ENCODE assay signal across 32 cellular contexts in genomic region chr2:175932675-175933074, GRCh38.
"Had no signal": no experiment of that assay in that cellular context is flagged by ENCODE, and none has a peak within 500 bp of the region (broad histone marks: within the 10 kb centered on the region; RNA-seq: fewer than 3 reads in every experiment).

No MANE protein-coding gene starts in this region.

- FAIRE-seq: bronchial epithelial cell, TTC549 had no signal

- ATAC-seq: activated CD8-positive, alpha-beta T cell treated with anti-CD3 and anti-CD28 coated beads for 36 hours; activated naive CD4-positive, alpha-beta T cell treated with anti-CD3 and anti-CD28 coated beads, Interleukin-2, amount 50 U/mL, for 72 hours; activated T-cell treated with anti-CD3 and anti-CD28 coated beads, Interleukin-2, amount 50 U/mL, for 4 hours; activated T-cell treated with anti-CD3 and anti-CD28 coated beads, Interleukin-2, amount 50 U/mL, for 72 hours; activated T-helper 17 cell treated with anti-CD3 and anti-CD28 coated beads, Interleukin-2, amount 50 U/mL, for 72 hours; T-helper 17 cell had no signal

- H3K27me3 ChIP-seq: ascending aorta, cardiac muscle cell had no signal

- H3K4me1 ChIP-seq: ascending aorta had no signal

- H3K4me3 ChIP-seq: ascending aorta, cardiac muscle cell had no signal

- H3K9me3 ChIP-seq: ascending aorta had no signal

- H3K27ac ChIP-seq: ascending aorta, cardiac muscle cell, VCaP had no signal

- DNase-seq: activated B cell treated with CpG ODN at 0.5 μM for 24 hours; activated CD4-positive, alpha-beta memory T cell treated with anti-CD3 and anti-CD28 coated beads for 36 hours; activated CD4-positive, alpha-beta T cell treated with anti-CD3 and anti-CD28 coated beads for 4 hours; activated CD4-positive, alpha-beta T cell treated with anti-CD3 and anti-CD28 coated beads, Interleukin-2, amount 10 ng/mL, durations not matched to agents 24 days and 14 days; activated CD4-positive, alpha-beta T cell treated with anti-CD3 and anti-CD28 coated beads, Interleukin-2, amount 50 U/mL, for 1 hour; activated CD4-positive, alpha-beta T cell treated with anti-CD3 and anti-CD28 coated beads, Interleukin-2, amount 50 U/mL, for 4 hours; activated CD4-positive, CD25-positive, alpha-beta regulatory T cell treated with anti-CD3 and anti-CD28 coated beads, Interleukin-2, amount 50 U/mL, for 72 hours; activated CD8-positive, alpha-beta memory T cell treated with anti-CD3 and anti-CD28 coated beads, Interleukin-2, amount 50 U/mL, for 4 hours; activated CD8-positive, alpha-beta T cell treated with anti-CD3 and anti-CD28 coated beads for 36 hours; activated effector memory CD4-positive, alpha-beta T cell treated with anti-CD3 and anti-CD28 coated beads, Interleukin-2, amount 50 U/mL, for 16 hours; activated gamma-delta T cell treated with Interleukin-2 at 50 U/mL for 16 hours; activated naive CD4-positive, alpha-beta T cell; activated naive CD4-positive, alpha-beta T cell treated with anti-CD3 and anti-CD28 coated beads for 36 hours; activated naive CD4-positive, alpha-beta T cell treated with anti-CD3 and anti-CD28 coated beads, Interleukin-2, amount 50 U/mL, for 16 hours; activated naive CD8-positive, alpha-beta T cell treated with anti-CD3 and anti-CD28 coated beads for 36 hours; activated T-cell treated with anti-CD3 and anti-CD28 coated beads for 4 hours; activated T-cell treated with anti-CD3 and anti-CD28 coated beads, Interleukin-2, amount 50 U/mL, for 1 hour; activated T-cell treated with anti-CD3 and anti-CD28 coated beads, Interleukin-2, amount 50 U/mL, for 4 hours; activated T-cell treated with anti-CD3 and anti-CD28 coated beads, Interleukin-2, amount 50 U/mL, for 72 hours; amygdala; anterior cingulate cortex; caudate nucleus; cerebellar nuclear complex; T-helper 17 cell; T-helper 9 cell had no signal
